24 cellular contexts compared by ENCODE assay signal in genomic region chr3:100516843-100517242, GRCh38. TPM values are rescaled to one million over a fixed set of nuclear protein-coding genes. Genes with fewer than 3 reads are reported as not detected.
DNase-seq lines count a peak whose midpoint lies in the region; TF ChIP-seq lines count a peak whose summit lies in the region.
"Had no signal": no experiment of that assay in that cellular context is flagged by ENCODE, and none has a peak within 500 bp of the region (broad histone marks: within the 10 kb centered on the region; RNA-seq: fewer than 3 reads in every experiment).

No MANE protein-coding gene starts in this region.

- no peak for TF ChIP-seq CTCF in HFF-Myc (IDR thresholded peaks at IDR 0.05; ENCODE audit: low read depth, low read length, missing control alignments)
- no peak for TF ChIP-seq CTCF in choroid plexus epithelial cell (conservative IDR thresholded peaks at IDR 0.05; ENCODE audit: low read depth, low read length)
- TF ChIP-seq CTCF in transverse colon (IDR thresholded peaks at IDR 0.05): no peak

- peaks cover 6% of the 10 kb centered on the region for H3K79me1 ChIP-seq in mesenchymal stem cell (replicated peaks; ENCODE audit: low read length, poor library complexity, severe bottlenecking)

- DNase-seq in AG08396 (ENCODE audit: low spot score): peak; percentile 33
- peak; percentile 81 for DNase-seq in HFF-Myc (ENCODE audit: extremely low read depth, low read depth)
- peak; percentile 36 for DNase-seq in choroid plexus epithelial cell (ENCODE audit: low read depth)
- DNase-seq in mesenchymal stem cell: no peak
- no peak for DNase-seq in NCI-H2107 (lab: John Stamatoyannopoulos, UW)
- DNase-seq in NCI-H2029 treated with DMSO at 0.1 percent for 48 hours (lab: John Stamatoyannopoulos, UW): no peak
- no peak for DNase-seq in DMS114 treated with DMSO at 0.1 percent for 48 hours (lab: John Stamatoyannopoulos, UW; ENCODE audit: unreplicated experiment)
- no peak for DNase-seq in transverse colon
- DNase-seq: ACHN; activated CD8-positive, alpha-beta T cell treated with anti-CD3 and anti-CD28 coated beads, Interleukin-2, amount 10 ng/mL, durations not matched to agents 7 days and 5 days; activated naive CD4-positive, alpha-beta T cell treated with Interleukin-2 at 50 U/mL for 16 hours; activated T-cell treated with anti-CD3 and anti-CD28 coated beads, Interleukin-2, amount 50 U/mL, for 24 hours; DMS153; esophagus squamous epithelium; hypothalamus; mammary epithelial cell; naive B cell; NCI-H1417; NCI-H2171 treated with DMSO at 0.1 percent for 48 hours; NCI-H526 treated with DMSO at 0.1 percent for 48 hours; occipital lobe; retina; uterus had no signal

- in situ Hi-C loops in transverse colon (cut with MboI; ENCODE audit: low pct_ligation_motif_present in 1 of 4, low pct_unique_long_range_greater_than_20kb in 1 of 4, low sequenced_read_pairs in 3 of 4): no loop called here

- TF ChIP-seq POLR2A in transverse colon (IDR thresholded peaks at IDR 0.05): no peak

- H3K4ac ChIP-seq in mesenchymal stem cell (ENCODE audit: low read depth in 1 of 2, low read length in 2 of 2): no peak overlapping the region

- no peak overlapping the region for H2AFZ ChIP-seq in mesenchymal stem cell (ENCODE audit: low read depth, low read length)

- H2BK120ac ChIP-seq in mesenchymal stem cell (ENCODE audit: low read depth, low read length): no peak overlapping the region

- WGBS in mesenchymal stem cell: 98% methylated on average over 4 of the region's 4 CpGs
- 74 to 80% methylated on average over 4 of the region's 4 CpGs for WGBS in transverse colon (ENCODE audit: low coverage in 1 of 2), 2 donors

- no peak overlapping the region for H2AK5ac ChIP-seq in mesenchymal stem cell (ENCODE audit: low read length, severe bottlenecking)

- no peak overlapping the region for H3K18ac ChIP-seq in mesenchymal stem cell (ENCODE audit: low read depth in 1 of 2, low read length in 2 of 2)

- H2BK12ac ChIP-seq in mesenchymal stem cell (ENCODE audit: low read length in 2 of 2): no peak overlapping the region

- no peak overlapping the region for H3K14ac ChIP-seq in mesenchymal stem cell (ENCODE audit: low read length in 2 of 2)

- H3K4me1 ChIP-seq in mesenchymal stem cell (ENCODE audit: control insufficient read depth, insufficient read depth, low read depth, low read length): peaks cover 2% of the 10 kb centered on the region
- no peaks in the 10 kb centered on the region for H3K4me1 ChIP-seq in transverse colon
- H3K4me1 ChIP-seq: esophagus squamous epithelium, uterus had no signal

- peak overlapping the region; percentile 29 for H3K9ac ChIP-seq in mesenchymal stem cell (ENCODE audit: low read length)

- no peak overlapping the region for H3K4me2 ChIP-seq in mesenchymal stem cell (ENCODE audit: low read length, poor library complexity, severe bottlenecking)

- no peak overlapping the region for H2BK5ac ChIP-seq in mesenchymal stem cell (ENCODE audit: low read depth, low read length, poor library complexity, severe bottlenecking)

- H3K9me3 ChIP-seq in mesenchymal stem cell (ENCODE audit: control insufficient read depth, low read length) (no peaks in the 10 kb centered on the region), transverse colon (no peaks in the 10 kb centered on the region)
- H3K9me3 ChIP-seq: esophagus squamous epithelium, uterus had no signal

- H3K27me3 ChIP-seq in mesenchymal stem cell (ENCODE audit: control insufficient read depth in 1 of 2, insufficient read depth in 1 of 2, low read length in 2 of 2): no peaks in the 10 kb centered on the region
- H3K27me3 ChIP-seq in transverse colon: no peaks in the 10 kb centered on the region
- H3K27me3 ChIP-seq: esophagus squamous epithelium, uterus had no signal

- H3K36me3 ChIP-seq in mesenchymal stem cell (ENCODE audit: control insufficient read depth in 1 of 2, insufficient read depth in 2 of 2, low read depth in 1 of 2, low read length in 2 of 2) (peaks cover 0 to 4% of the 10 kb centered on the region in 2 experiments), transverse colon (no peaks in the 10 kb centered on the region)
- H3K36me3 ChIP-seq: esophagus squamous epithelium, uterus had no signal

- TF ChIP-seq EP300 in transverse colon (IDR thresholded peaks at IDR 0.05; ENCODE audit: low read depth): no peak

- H3K27ac ChIP-seq in mesenchymal stem cell (ENCODE audit: low read length, poor library complexity, severe bottlenecking) (no peak overlapping the region), transverse colon (no peak overlapping the region)
- H3K27ac ChIP-seq: esophagus squamous epithelium had no signal

- H3K4me3 ChIP-seq in HFF-Myc (replicated peaks; ENCODE audit: low read depth, low read length) (no peak overlapping the region), choroid plexus epithelial cell (ENCODE audit: low read depth, low read length) (no peak overlapping the region), mesenchymal stem cell (ENCODE audit: insufficient read depth in 1 of 2, low read depth in 1 of 2, low read length in 2 of 2) (no peak overlapping the region), transverse colon (no peak overlapping the region)
- H3K4me3 ChIP-seq: esophagus squamous epithelium, uterus had no signal

- H3K23ac ChIP-seq in mesenchymal stem cell (ENCODE audit: low read length in 2 of 2): no peak overlapping the region

- H4K8ac ChIP-seq in mesenchymal stem cell (ENCODE audit: low read length): no peak overlapping the region

- no peak overlapping the region for H2BK15ac ChIP-seq in mesenchymal stem cell (ENCODE audit: low read depth, poor library complexity, severe bottlenecking)

- intact Hi-C loops in transverse colon (cut with DNase I; ENCODE audit: low total_unique reads): no loop called here

- no peak overlapping the region for H4K91ac ChIP-seq in mesenchymal stem cell (ENCODE audit: low read length)

RNA-seq across cellular contexts. Expression of gene TMEM45A, which starts 24.4 kb away (rescaled TPM):
- polyA plus RNA-seq in mesenchymal stem cell (2013, experiment 1 of 2): 23.8 TPM
- 26.0 TPM for polyA plus RNA-seq in mesenchymal stem cell (2013, experiment 2 of 2)
- total RNA-seq in transverse colon: 1 to 10 TPM in 3 of 4 donors, under 1 TPM in 1; 0.60 to 4.1 (median 1.5) TPM
- polyA plus RNA-seq: CD4-positive, CD25-positive, alpha-beta regulatory T cell had no signal

Comparison
In these comparisons a context has a peak if more than half of its experiments do, and no peak if none do; other contexts are left out.
1. DNase-seq: peak in AG08396 (single experiment), HFF-Myc (single experiment) and choroid plexus epithelial cell (single experiment); none in mesenchymal stem cell (single experiment), NCI-H2107 (single experiment), NCI-H2029 treated with DMSO at 0.1 percent for 48 hours (single experiment), DMS114 treated with DMSO at 0.1 percent for 48 hours (single experiment) and transverse colon (single experiment).